In genomic region chr5:2752059-2752874, GRCh38 we compare ENCODE assay signal across 9 cellular contexts. TPM values are rescaled to one million over a fixed set of nuclear protein-coding genes. Genes with fewer than 3 reads are reported as not detected.
DNase-seq lines count a peak whose midpoint lies in the region; TF ChIP-seq lines count a peak whose summit lies in the region.
"Had no signal": no experiment of that assay in that cellular context is flagged by ENCODE, and none has a peak within 500 bp of the region (broad histone marks: within the 10 kb centered on the region; RNA-seq: fewer than 3 reads in every experiment).

No MANE protein-coding gene starts in this region.

- no peak for DNase-seq in activated naive CD4-positive, alpha-beta T cell treated with anti-CD3 and anti-CD28 coated beads, Interleukin-2, amount 10 ng/mL, durations not matched to agents 7 days and 5 days
- DNase-seq in activated naive CD4-positive, alpha-beta T cell treated with anti-CD3 and anti-CD28 coated beads for 36 hours: no peak
- DNase-seq in T47D (ENCODE audit: low read depth in 1 of 2, low spot score in 1 of 2) (peak; percentile 82 to 87), left kidney (ENCODE audit: low read depth, low spot score) (peak; percentile 57), vagina (ENCODE audit: extremely low spot score in 2 of 2) (peak; percentile 77 to 79), CD14-positive monocyte (ENCODE audit: low spot score) (no peak), SKM-1 treated with dmso at 0.1 percent for 144 hours (lab: John Stamatoyannopoulos, UW; ENCODE audit: unreplicated experiment) (no peak)
- DNase-seq in stimulated activated CD4-positive, alpha-beta T cell treated with anti-CD3 and anti-CD28 coated beads, Interleukin-15, amount 100 ng/mL, for 24 hours: no peak
- DNase-seq: CD8-positive, alpha-beta T cell had no signal

- peaks cover 0 to 3% of the 10 kb centered on the region in 2 donors for H3K36me3 ChIP-seq in vagina

- in situ Hi-C loops in T47D (cut with HindIII; ENCODE audit: low pct_unique_long_range_greater_than_20kb, low sequenced_read_pairs): no loop called here

- H3K4me3 Mint-ChIP-seq in activated naive CD4-positive, alpha-beta T cell treated with anti-CD3 and anti-CD28 coated beads, Interleukin-2, amount 10 ng/mL, durations not matched to agents 7 days and 5 days: peak overlapping the region; percentile 7
- no peak overlapping the region for H3K4me3 Mint-ChIP-seq in activated naive CD4-positive, alpha-beta T cell treated with anti-CD3 and anti-CD28 coated beads for 36 hours
- peak overlapping the region in 1 of 2 donors; percentile 83 for H3K4me3 Mint-ChIP-seq in CD14-positive monocyte
- H3K4me3 Mint-ChIP-seq: CD8-positive, alpha-beta T cell had no signal

- peaks cover 7% of the 10 kb centered on the region for H3K9me3 Mint-ChIP-seq in activated naive CD4-positive, alpha-beta T cell treated with anti-CD3 and anti-CD28 coated beads, Interleukin-2, amount 10 ng/mL, durations not matched to agents 7 days and 5 days
- H3K9me3 Mint-ChIP-seq in activated naive CD4-positive, alpha-beta T cell treated with anti-CD3 and anti-CD28 coated beads for 36 hours: no peaks in the 10 kb centered on the region
- H3K9me3 Mint-ChIP-seq in CD14-positive monocyte: peaks cover 0 to 32% (median 14%) of the 10 kb centered on the region in 7 donors
- H3K9me3 Mint-ChIP-seq: CD8-positive, alpha-beta T cell had no signal

- TF ChIP-seq CTCF in vagina (IDR thresholded peaks at IDR 0.05) (no peak), CD14-positive monocyte (IDR thresholded peaks at IDR 0.05) (no peak)

- peak overlapping the region; percentile 74 for H3K27ac Mint-ChIP-seq in activated naive CD4-positive, alpha-beta T cell treated with anti-CD3 and anti-CD28 coated beads, Interleukin-2, amount 10 ng/mL, durations not matched to agents 7 days and 5 days
- no peak overlapping the region for H3K27ac Mint-ChIP-seq in activated naive CD4-positive, alpha-beta T cell treated with anti-CD3 and anti-CD28 coated beads for 36 hours
- H3K27ac Mint-ChIP-seq in CD14-positive monocyte: no peak overlapping the region
- H3K27ac Mint-ChIP-seq: CD8-positive, alpha-beta T cell had no signal

- CTCF ChIA-PET in activated naive CD4-positive, alpha-beta T cell treated with anti-CD3 and anti-CD28 coated beads, Interleukin-2, amount 10 ng/mL, durations not matched to agents 7 days and 5 days (lab: Charles Lee): no interaction called here
- CTCF ChIA-PET in activated naive CD4-positive, alpha-beta T cell treated with anti-CD3 and anti-CD28 coated beads for 36 hours (lab: Charles Lee): no interaction called here

- H3K27me3 Mint-ChIP-seq in activated naive CD4-positive, alpha-beta T cell treated with anti-CD3 and anti-CD28 coated beads, Interleukin-2, amount 10 ng/mL, durations not matched to agents 7 days and 5 days: peaks cover 82% of the 10 kb centered on the region
- peaks cover 60% of the 10 kb centered on the region for H3K27me3 Mint-ChIP-seq in activated naive CD4-positive, alpha-beta T cell treated with anti-CD3 and anti-CD28 coated beads for 36 hours (ENCODE audit: low read depth)
- peaks cover 68 to 89% (median 83%) of the 10 kb centered on the region in 3 donors for H3K27me3 Mint-ChIP-seq in CD14-positive monocyte (ENCODE audit: low read depth in 3 of 3)

- H3K4me1 ChIP-seq in vagina: peaks cover 60% of the 10 kb centered on the region

- H3K27me3 ChIP-seq in vagina: peaks cover 12% of the 10 kb centered on the region

- TF ChIP-seq POLR2A in vagina (IDR thresholded peaks at IDR 0.05): no peak

- peaks cover 14% of the 10 kb centered on the region for H3K36me3 Mint-ChIP-seq in activated naive CD4-positive, alpha-beta T cell treated with anti-CD3 and anti-CD28 coated beads, Interleukin-2, amount 10 ng/mL, durations not matched to agents 7 days and 5 days
- H3K36me3 Mint-ChIP-seq in activated naive CD4-positive, alpha-beta T cell treated with anti-CD3 and anti-CD28 coated beads for 36 hours (ENCODE audit: low read depth): peaks cover 4% of the 10 kb centered on the region
- H3K36me3 Mint-ChIP-seq in CD14-positive monocyte: peaks cover 3 to 7% of the 10 kb centered on the region in 2 donors
- H3K36me3 Mint-ChIP-seq: CD8-positive, alpha-beta T cell had no signal

- H3K27ac ChIP-seq in vagina: peak overlapping the region; percentile 48

- H3K4me3 ChIP-seq in vagina: peak overlapping the region; percentile 31 to 48

- H3K9me3 ChIP-seq in vagina: no peaks in the 10 kb centered on the region

- peaks cover 3% of the 10 kb centered on the region for H3K4me1 Mint-ChIP-seq in activated naive CD4-positive, alpha-beta T cell treated with anti-CD3 and anti-CD28 coated beads, Interleukin-2, amount 10 ng/mL, durations not matched to agents 7 days and 5 days
- H3K4me1 Mint-ChIP-seq in activated naive CD4-positive, alpha-beta T cell treated with anti-CD3 and anti-CD28 coated beads for 36 hours (ENCODE audit: low read depth): peaks cover 31% of the 10 kb centered on the region
- H3K4me1 Mint-ChIP-seq in CD14-positive monocyte: peaks cover 3% of the 10 kb centered on the region

- intact Hi-C loops in activated naive CD4-positive, alpha-beta T cell treated with anti-CD3 and anti-CD28 coated beads for 36 hours (cut with micrococcal nuclease): loop anchor here (5.0 kb wide), 1 partner anchor 850 kb away; no protein-coding TSS in a partner anchor
- intact Hi-C loops in vagina (cut with DNase I): no loop called here
- intact Hi-C loops in CD14-positive monocyte (cut with micrococcal nuclease): no loop called here

RNA-seq across cellular contexts. Expression of gene IRX2, which starts 0.8 kb away (rescaled TPM):
- not detected for total RNA-seq in activated naive CD4-positive, alpha-beta T cell treated with anti-CD3 and anti-CD28 coated beads for 36 hours
- 3.7 TPM for total RNA-seq in vagina
- not detected for polyA plus RNA-seq in CD14-positive monocyte
- total RNA-seq: CD8-positive, alpha-beta T cell had no signal

Comparison
In these comparisons a context has a peak if more than half of its experiments do, and no peak if none do; other contexts are left out.
1. DNase-seq: peak in T47D (2 of 2), left kidney (single experiment) and vagina (2 of 2); none in activated naive CD4-positive, alpha-beta T cell treated with anti-CD3 and anti-CD28 coated beads, Interleukin-2, amount 10 ng/mL, durations not matched to agents 7 days and 5 days (single experiment), activated naive CD4-positive, alpha-beta T cell treated with anti-CD3 and anti-CD28 coated beads for 36 hours (single experiment), CD14-positive monocyte (single experiment), stimulated activated CD4-positive, alpha-beta T cell treated with anti-CD3 and anti-CD28 coated beads, Interleukin-15, amount 100 ng/mL, for 24 hours (single experiment) and SKM-1 treated with dmso at 0.1 percent for 144 hours (single experiment).